In the genomic region with DNA sequence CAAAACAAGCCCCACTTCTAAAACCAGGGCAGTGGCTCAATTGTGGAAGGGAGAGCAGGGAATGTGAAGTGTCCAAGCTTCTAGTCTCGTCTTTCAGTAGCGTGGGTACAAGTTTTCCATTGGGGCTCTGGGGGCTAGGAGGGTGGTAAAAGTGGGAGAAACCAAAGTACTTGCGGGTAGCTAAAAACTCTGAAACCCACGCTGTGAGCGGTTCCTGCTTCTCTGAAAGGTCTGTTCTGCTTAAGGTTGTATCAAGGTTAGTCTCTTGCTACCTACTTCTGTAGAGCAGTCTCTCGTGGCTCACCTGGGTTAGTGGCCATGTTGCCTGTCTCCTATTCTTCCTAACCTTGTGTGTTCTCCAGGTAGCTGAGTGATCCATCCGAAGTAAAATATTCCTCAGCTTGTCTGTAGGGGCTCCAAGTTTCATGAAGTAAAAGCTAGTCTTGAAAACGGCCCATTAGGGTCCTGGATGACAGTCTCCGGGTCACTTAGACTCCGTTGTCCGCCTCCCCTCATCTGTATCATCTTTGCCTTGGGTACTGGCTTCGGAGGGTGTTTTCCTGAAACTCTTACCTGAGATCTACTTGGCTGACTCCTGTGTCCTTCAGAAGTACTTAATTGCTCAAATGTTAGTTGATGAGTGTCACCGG, we compare ENCODE assay signal across 9 cellular contexts. TPM values are rescaled to one million over a fixed set of nuclear protein-coding genes. Genes with fewer than 3 reads are reported as not detected.
DNase-seq lines count a peak whose midpoint lies in the region; ATAC-seq, FAIRE-seq and TF ChIP-seq lines count a peak whose summit lies in the region.
"Had no signal": no experiment of that assay in that cellular context is flagged by ENCODE, and none has a peak within 500 bp of the region (broad histone marks: within the 10 kb centered on the region; RNA-seq: fewer than 3 reads in every experiment).

No MANE protein-coding gene starts in this region.

- TF ChIP-seq CTCF in foreskin fibroblast (IDR thresholded peaks at IDR 0.05; ENCODE audit: low read depth, low read length) = no peak

- peak overlapping the region; percentile 90 for H3K9ac ChIP-seq in NT2/D1 (ENCODE audit: insufficient read length, low read depth)

- H3K36me3 ChIP-seq in NT2/D1 (ENCODE audit: insufficient read depth, insufficient read length, low read length) (peaks cover 27% of the 10 kb centered on the region), esophagus (ENCODE audit: control insufficient read depth in 2 of 2, insufficient read depth in 2 of 2, low read length in 1 of 2) (peaks cover 7 to 12% of the 10 kb centered on the region in 2 donors)
- H3K36me3 ChIP-seq: ovary had no signal

- H3K36me3 Mint-ChIP-seq in stimulated activated naive CD8-positive, alpha-beta T cell treated with anti-CD3 and anti-CD28 coated beads, Interleukin-15, Interleukin-2, amounts not matched to agents 100 ng/mL and 50 ng/mL, for 24 hours (ENCODE audit: low read depth) = peaks cover 26% of the 10 kb centered on the region

- peak overlapping the region; percentile 93 for H3K4me3 Mint-ChIP-seq in stimulated activated naive CD8-positive, alpha-beta T cell treated with anti-CD3 and anti-CD28 coated beads, Interleukin-15, Interleukin-2, amounts not matched to agents 100 ng/mL and 50 ng/mL, for 24 hours

- DNase-seq in GM19239 (ENCODE audit: insufficient read length, low spot score) (no peak), NT2/D1 (ENCODE audit: low read depth, low spot score) (no peak), SKM-1 treated with dmso at 0.1 percent for 144 hours (lab: John Stamatoyannopoulos, UW; ENCODE audit: unreplicated experiment) (no peak), foreskin fibroblast (no peak)
- DNase-seq: NK-92 treated with Interleukin-12 subunit alpha and Interleukin-12 subunit beta, amount 100 ng/mL, for 24 hours had no signal

- H3K4me1 ChIP-seq in NT2/D1 (ENCODE audit: insufficient read depth, insufficient read length) = peaks cover 21% of the 10 kb centered on the region
- H3K4me1 ChIP-seq in esophagus (ENCODE audit: control insufficient read depth in 2 of 2, insufficient read depth in 2 of 2, low read length in 1 of 2) = peaks cover 4 to 9% of the 10 kb centered on the region in 2 donors

- H3K4me3 ChIP-seq in NT2/D1 (ENCODE audit: insufficient read length, low read depth) (peak overlapping the region; percentile 66), esophagus (ENCODE audit: low read depth in 1 of 2, low read length in 2 of 2) (no peak overlapping the region), foreskin fibroblast (ENCODE audit: low read depth in 1 of 2, low read length in 2 of 2) (no peak overlapping the region)

- no peaks in the 10 kb centered on the region for H3K9me3 Mint-ChIP-seq in stimulated activated naive CD8-positive, alpha-beta T cell treated with anti-CD3 and anti-CD28 coated beads, Interleukin-15, Interleukin-2, amounts not matched to agents 100 ng/mL and 50 ng/mL, for 24 hours

- H3K27ac ChIP-seq in esophagus (ENCODE audit: low read depth in 2 of 2, low read length in 1 of 2) = peak overlapping the region; percentile 40 to 98

- peak overlapping the region; percentile 99 for H3K27ac Mint-ChIP-seq in stimulated activated naive CD8-positive, alpha-beta T cell treated with anti-CD3 and anti-CD28 coated beads, Interleukin-15, Interleukin-2, amounts not matched to agents 100 ng/mL and 50 ng/mL, for 24 hours

- FAIRE-seq in GM19239 (lab: Jason Lieb, UNC) = peak; percentile 18

- H3K27me3 ChIP-seq in NT2/D1 (ENCODE audit: insufficient read depth, insufficient read length) (no peaks in the 10 kb centered on the region), esophagus (ENCODE audit: control insufficient read depth in 1 of 2, insufficient read depth in 2 of 2, low read length in 2 of 2) (no peaks in the 10 kb centered on the region)
- H3K27me3 ChIP-seq: ovary had no signal

- ATAC-seq in GM19455 (IDR thresholded peaks at IDR 0.05; ENCODE audit: unreplicated experiment) = no peak

- H3K4me1 Mint-ChIP-seq in stimulated activated naive CD8-positive, alpha-beta T cell treated with anti-CD3 and anti-CD28 coated beads, Interleukin-15, Interleukin-2, amounts not matched to agents 100 ng/mL and 50 ng/mL, for 24 hours (ENCODE audit: low read depth) = peaks cover 69% of the 10 kb centered on the region

- 87 to 89% methylated on average over 12 to 13 of the region's 13 CpGs for WGBS in esophagus, 2 donors

- no peaks in the 10 kb centered on the region for H3K27me3 Mint-ChIP-seq in stimulated activated naive CD8-positive, alpha-beta T cell treated with anti-CD3 and anti-CD28 coated beads, Interleukin-15, Interleukin-2, amounts not matched to agents 100 ng/mL and 50 ng/mL, for 24 hours

- H3K9me3 ChIP-seq in NT2/D1 (ENCODE audit: insufficient read depth, low read length) (no peaks in the 10 kb centered on the region), esophagus (ENCODE audit: control insufficient read depth in 2 of 2, insufficient read depth in 1 of 2, low read depth in 1 of 2, low read length in 1 of 2) (no peaks in the 10 kb centered on the region)
- H3K9me3 ChIP-seq: ovary had no signal

RNA-seq across cellular contexts. Expression of a gene that starts 1.9 kb away (rescaled TPM):
- polyA plus RNA-seq in esophagus = 100 to 1,000 TPM in 1 of 2 donors, 10 to 100 TPM in 1; 73.8 to 170 TPM
